In genomic region chr10:52525761-52526160, GRCh38 we compare ENCODE assay signal across 21 cellular contexts.
A peak's percentile ranks its signal among the peaks of the same experiment; 100 is the strongest.
DNase-seq lines count a peak whose midpoint lies in the region; ATAC-seq and TF ChIP-seq lines count a peak whose summit lies in the region.
"Had no signal": no experiment of that assay in that cellular context is flagged by ENCODE, and none has a peak within 500 bp of the region (broad histone marks: within the 10 kb centered on the region; RNA-seq: fewer than 3 reads in every experiment).

No MANE protein-coding gene starts in this region.

- H3K4me3 Mint-ChIP-seq in osteocyte (ENCODE audit: unreplicated experiment): no peak overlapping the region
- H3K4me3 Mint-ChIP-seq: brain; CD4-positive, CD25-positive, alpha-beta regulatory T cell; effector memory CD8-positive, alpha-beta T cell had no signal

- H3K9me3 ChIP-seq in RWPE2 (ENCODE audit: severe bottlenecking): no peaks in the 10 kb centered on the region
- no peaks in the 10 kb centered on the region for H3K9me3 ChIP-seq in neuronal stem cell (replicated peaks in 1 of 2; ENCODE audit: control insufficient read depth in 2 of 2, insufficient read depth in 1 of 2, low read depth in 1 of 2, low read length in 2 of 2)
- H3K9me3 ChIP-seq: pancreas, upper lobe of right lung had no signal

- H2BK5ac ChIP-seq in neuronal stem cell (ENCODE audit: low read length): no peak overlapping the region

- no peak overlapping the region for H2AFZ ChIP-seq in neuronal stem cell (ENCODE audit: low read length)

- peak overlapping the region; percentile 31 for H3K27ac Mint-ChIP-seq in osteocyte (ENCODE audit: unreplicated experiment)
- H3K27ac Mint-ChIP-seq: brain; CD4-positive, CD25-positive, alpha-beta regulatory T cell; effector memory CD8-positive, alpha-beta T cell had no signal

- H3K27ac ChIP-seq in RWPE2 (ENCODE audit: poor library complexity, severe bottlenecking): peak overlapping the region; percentile 69
- peak overlapping the region; percentile 20 for H3K27ac ChIP-seq in epithelial cell of prostate
- H3K27ac ChIP-seq in neuronal stem cell (replicated peaks; ENCODE audit: low read length): no peak overlapping the region
- H3K27ac ChIP-seq: pancreas, upper lobe of right lung, VCaP had no signal

- no peak overlapping the region for H2AK5ac ChIP-seq in neuronal stem cell (ENCODE audit: low read depth, low read length)

- H3K18ac ChIP-seq in neuronal stem cell (ENCODE audit: low read length): no peak overlapping the region

- WGBS in neuronal stem cell (ENCODE audit: extremely low coverage in 2 of 2, insufficient read length in 2 of 2, insufficient replicate concordance in 1 of 2), 2 donors: no CpG with 5 or more reads among the region's 2 CpGs

- H2BK12ac ChIP-seq in neuronal stem cell (ENCODE audit: low read length): no peak overlapping the region

- H3K79me1 ChIP-seq in neuronal stem cell (ENCODE audit: low read depth, low read length): no peaks in the 10 kb centered on the region

- H3K9ac ChIP-seq in neuronal stem cell (ENCODE audit: low read depth, low read length, poor library complexity): no peak overlapping the region

- no peak overlapping the region for H3K4ac ChIP-seq in neuronal stem cell (ENCODE audit: low read length)

- no peaks in the 10 kb centered on the region for H3K36me3 ChIP-seq in RWPE2 (ENCODE audit: low read depth)
- H3K36me3 ChIP-seq in neuronal stem cell (replicated peaks in 1 of 2; ENCODE audit: control insufficient read depth in 2 of 2, insufficient read depth in 2 of 2, low read length in 2 of 2): no peaks in the 10 kb centered on the region
- H3K36me3 ChIP-seq: pancreas, upper lobe of right lung had no signal

- H3K4me3 ChIP-seq in RWPE2 (ENCODE audit: severe bottlenecking): no peak overlapping the region
- no peak overlapping the region for H3K4me3 ChIP-seq in neuronal stem cell (ENCODE audit: low read length in 2 of 2)
- H3K4me3 ChIP-seq: pancreas, upper lobe of right lung had no signal

- peaks cover 18% of the 10 kb centered on the region for H3K9me3 Mint-ChIP-seq in osteocyte (ENCODE audit: unreplicated experiment)

- no peak overlapping the region for H4K8ac ChIP-seq in neuronal stem cell (ENCODE audit: low read depth, low read length)

- H3K27me3 ChIP-seq in RWPE2 (ENCODE audit: insufficient read depth, poor library complexity, severe bottlenecking): no peaks in the 10 kb centered on the region
- H3K27me3 ChIP-seq in neuronal stem cell (ENCODE audit: control insufficient read depth in 3 of 3, insufficient read depth in 3 of 3, low read depth in 1 of 3, low read length in 3 of 3): peaks cover 0 to 23% (median 0%) of the 10 kb centered on the region in 3 experiments
- H3K27me3 ChIP-seq: pancreas, upper lobe of right lung had no signal

- peak; percentile 92 for ATAC-seq in RWPE2 (ENCODE audit: low read depth)
- ATAC-seq: effector memory CD8-positive, alpha-beta T cell; pancreas; upper lobe of right lung had no signal

- H3K36me3 Mint-ChIP-seq in osteocyte (ENCODE audit: unreplicated experiment): no peaks in the 10 kb centered on the region
- H3K36me3 Mint-ChIP-seq: brain; CD4-positive, CD25-positive, alpha-beta regulatory T cell had no signal

- H3K27me3 Mint-ChIP-seq in osteocyte (ENCODE audit: unreplicated experiment): no peaks in the 10 kb centered on the region
- H3K27me3 Mint-ChIP-seq: effector memory CD8-positive, alpha-beta T cell had no signal

- peaks cover 16% of the 10 kb centered on the region for H3K4me1 ChIP-seq in RWPE2 (ENCODE audit: insufficient read depth, poor library complexity, severe bottlenecking)
- H3K4me1 ChIP-seq in neuronal stem cell (ENCODE audit: control insufficient read depth in 2 of 2, insufficient read depth in 1 of 2, low read depth in 1 of 2, low read length in 2 of 2): no peaks in the 10 kb centered on the region
- H3K4me1 ChIP-seq: pancreas, upper lobe of right lung had no signal

- H4K91ac ChIP-seq in neuronal stem cell (ENCODE audit: low read depth, low read length, poor library complexity): no peak overlapping the region

- H3K4me2 ChIP-seq in neuronal stem cell (ENCODE audit: insufficient read depth, low read length, poor library complexity, severe bottlenecking): no peak overlapping the region

- TF ChIP-seq CTCF in RWPE2 (IDR thresholded peaks at IDR 0.05; ENCODE audit: poor library complexity, severe bottlenecking) (no peak), osteocyte (IDR thresholded peaks at IDR 0.05) (no peak)

- H3K23ac ChIP-seq in neuronal stem cell (ENCODE audit: low read depth, low read length, poor library complexity): no peak overlapping the region

- DNase-seq in EH (ENCODE audit: low read depth): peak; percentile 63
- no peak for DNase-seq in RWPE2 (ENCODE audit: low spot score)
- no peak for DNase-seq in epithelial cell of prostate (ENCODE audit: low read depth, low spot score)
- DNase-seq in osteocyte (ENCODE audit: extremely low spot score, unreplicated experiment): no peak
- DNase-seq in activated T-cell treated with anti-CD3 and anti-CD28 coated beads, Interleukin-2, amount 50 U/mL, for 48 hours: no peak
- DNase-seq in neuronal stem cell (ENCODE audit: low spot score): no peak
- DNase-seq in cardiac septum (ENCODE audit: low spot score): no peak
- DNase-seq in activated naive CD4-positive, alpha-beta T cell treated with anti-CD3 and anti-CD28 coated beads, Interleukin-2, amount 50 U/mL, for 16 hours: no peak
- DNase-seq: CD4-positive, CD25-positive, alpha-beta regulatory T cell; DND-41; effector memory CD8-positive, alpha-beta T cell; KG1; kidney; midbrain; OCI-M1; pancreas; stimulated activated naive CD4-positive, alpha-beta T cell treated with Interleukin-2 at 50 U/mL for 16 hours; SW 1271; upper lobe of right lung had no signal

- H2BK15ac ChIP-seq in neuronal stem cell (ENCODE audit: low read length): no peak overlapping the region

- no peak overlapping the region for H2BK120ac ChIP-seq in neuronal stem cell (ENCODE audit: low read depth, low read length)

- intact Hi-C loops in cardiac septum (cut with DNase I): no loop called here

- H3K4me1 Mint-ChIP-seq in osteocyte (ENCODE audit: unreplicated experiment): peaks cover 31% of the 10 kb centered on the region
- H3K4me1 Mint-ChIP-seq: brain; CD4-positive, CD25-positive, alpha-beta regulatory T cell had no signal

- no peak overlapping the region for H3K14ac ChIP-seq in neuronal stem cell (ENCODE audit: low read length)
